In genomic region chr2:230234122-230234722, GRCh38 we compare ENCODE assay signal across 13 cellular contexts. TPM values are rescaled to one million over a fixed set of nuclear protein-coding genes. Genes with fewer than 3 reads are reported as not detected.
A peak's percentile ranks its signal among the peaks of the same experiment; 100 is the strongest.
DNase-seq lines count a peak whose midpoint lies in the region; ATAC-seq, FAIRE-seq and TF ChIP-seq lines count a peak whose summit lies in the region.
"Had no signal": no experiment of that assay in that cellular context is flagged by ENCODE, and none has a peak within 500 bp of the region (broad histone marks: within the 10 kb centered on the region; RNA-seq: fewer than 3 reads in every experiment).

No MANE protein-coding gene starts in this region.

- peak; percentile 73 for ATAC-seq in GM18868 (IDR thresholded peaks at IDR 0.05; ENCODE audit: unreplicated experiment)
- ATAC-seq in GM21360 (IDR thresholded peaks at IDR 0.05; ENCODE audit: unreplicated experiment) = peak; percentile 76
- ATAC-seq in HG03432 (IDR thresholded peaks at IDR 0.05; ENCODE audit: unreplicated experiment) = peak; percentile 61
- ATAC-seq in HG02938 (IDR thresholded peaks at IDR 0.05; ENCODE audit: unreplicated experiment) = no peak
- ATAC-seq: effector memory CD8-positive, alpha-beta T cell; gastroesophageal sphincter had no signal

- H3K4me3 Mint-ChIP-seq in astrocyte (ENCODE audit: unreplicated experiment) (no peak overlapping the region), immature natural killer cell (no peak overlapping the region)

- TF ChIP-seq CTCF in astrocyte (IDR thresholded peaks at IDR 0.05; ENCODE audit: insufficient read depth, low read depth, low read length) = no peak

- H3K27ac Mint-ChIP-seq in astrocyte (ENCODE audit: unreplicated experiment) = peak overlapping the region; percentile 20
- peak overlapping the region in 3 of 6 donors; percentile 34 to 69 (median 57) for H3K27ac Mint-ChIP-seq in immature natural killer cell

- no peak overlapping the region for H3K4me2 ChIP-seq in astrocyte (ENCODE audit: low read length)

- no peak overlapping the region for H3K9ac ChIP-seq in astrocyte (ENCODE audit: low read length)

- H3K36me3 Mint-ChIP-seq in astrocyte (ENCODE audit: low read depth, unreplicated experiment) = peaks cover 17% of the 10 kb centered on the region
- peaks cover 45 to 53% (median 51%) of the 10 kb centered on the region in 3 donors for H3K36me3 Mint-ChIP-seq in immature natural killer cell

- no peak overlapping the region for H3K27ac ChIP-seq in astrocyte (ENCODE audit: low read depth, low read length)
- H3K27ac ChIP-seq: gastroesophageal sphincter, sigmoid colon had no signal

- H3K9me3 Mint-ChIP-seq in astrocyte (ENCODE audit: unreplicated experiment) (peaks cover 7% of the 10 kb centered on the region), immature natural killer cell (peaks cover 2 to 20% (median 15%) of the 10 kb centered on the region in 6 donors)

- no peaks in the 10 kb centered on the region for H3K79me2 ChIP-seq in astrocyte (ENCODE audit: insufficient read depth, low read length)

- no peaks in the 10 kb centered on the region for H4K20me1 ChIP-seq in astrocyte (ENCODE audit: insufficient read depth, low read length)

- no peak for FAIRE-seq in astrocyte (lab: Jason Lieb, UNC)

- H3K9me3 ChIP-seq in astrocyte (ENCODE audit: insufficient read depth, low read depth, low read length) = no peaks in the 10 kb centered on the region

- H2AFZ ChIP-seq in astrocyte (ENCODE audit: low read depth, low read length) = no peak overlapping the region

- H3K4me1 ChIP-seq in astrocyte (ENCODE audit: insufficient read depth, low read length) = peaks cover 9% of the 10 kb centered on the region
- H3K4me1 ChIP-seq: gastroesophageal sphincter, sigmoid colon had no signal

- DNase-seq in astrocyte (ENCODE audit: low read depth) (no peak), foreskin melanocyte (no peak), immature natural killer cell (no peak)
- DNase-seq: activated CD8-positive, alpha-beta memory T cell treated with anti-CD3 and anti-CD28 coated beads, Interleukin-2, amount 50 U/mL, for 4 hours; effector memory CD8-positive, alpha-beta T cell; H7; sigmoid colon had no signal

- H3K27me3 Mint-ChIP-seq in astrocyte (ENCODE audit: low read depth, unreplicated experiment) = no peaks in the 10 kb centered on the region
- peaks cover 0 to 3% (median 0%) of the 10 kb centered on the region in 3 donors for H3K27me3 Mint-ChIP-seq in immature natural killer cell (ENCODE audit: low read depth in 3 of 3)
- H3K27me3 Mint-ChIP-seq: effector memory CD8-positive, alpha-beta T cell had no signal

- H3K36me3 ChIP-seq in astrocyte (ENCODE audit: insufficient read depth, low read length) = no peaks in the 10 kb centered on the region
- H3K36me3 ChIP-seq: gastroesophageal sphincter, sigmoid colon had no signal

- H3K27me3 ChIP-seq in astrocyte (ENCODE audit: insufficient read depth, low read length) = no peaks in the 10 kb centered on the region
- H3K27me3 ChIP-seq: gastroesophageal sphincter, sigmoid colon had no signal

- H3K4me3 ChIP-seq in astrocyte (ENCODE audit: insufficient read depth, low read depth, low read length) = no peak overlapping the region
- H3K4me3 ChIP-seq: gastroesophageal sphincter, sigmoid colon had no signal

- H3K4me1 Mint-ChIP-seq in astrocyte (ENCODE audit: low read depth, unreplicated experiment) = peaks cover 32% of the 10 kb centered on the region
- H3K4me1 Mint-ChIP-seq in immature natural killer cell = peaks cover 30 to 43% of the 10 kb centered on the region in 2 donors

RNA-seq across cellular contexts. Expression of gene SP140, which starts 8.7 kb away (rescaled TPM):
- total RNA-seq in astrocyte = 14.1 and 18.5 TPM in 2 replicates
- 10 to 100 TPM; 17.2 to 34.6 (median 19.3) TPM for polyA plus RNA-seq in immature natural killer cell

RNA-seq across cellular contexts. Expression of gene SP110, which starts 14.4 kb away (rescaled TPM):
- 61.7 and 69.3 TPM in 2 replicates for total RNA-seq in astrocyte
- 10 to 100 TPM; 49.0 to 97.9 (median 60.5) TPM for polyA plus RNA-seq in immature natural killer cell
- polyA plus RNA-seq: neural cell had no signal
